In genomic region chr20:49985617-49986016, GRCh38 we compare ENCODE assay signal across 15 cellular contexts. TPM values are rescaled to one million over a fixed set of nuclear protein-coding genes. Genes with fewer than 3 reads are reported as not detected.
DNase-seq lines count a peak whose midpoint lies in the region; ATAC-seq and TF ChIP-seq lines count a peak whose summit lies in the region.
"Had no signal": no experiment of that assay in that cellular context is flagged by ENCODE, and none has a peak within 500 bp of the region (broad histone marks: within the 10 kb centered on the region; RNA-seq: fewer than 3 reads in every experiment).

No MANE protein-coding gene starts in this region.

- H3K27me3 ChIP-seq in GM23338 (ENCODE audit: insufficient read depth) (peaks cover 29% of the 10 kb centered on the region), kidney epithelial cell (ENCODE audit: control insufficient read depth, insufficient read depth, low read length) (peaks cover 11% of the 10 kb centered on the region), stomach (peaks cover 0 to 12% (median 0%) of the 10 kb centered on the region in 3 donors)
- H3K27me3 ChIP-seq: gastrocnemius medialis had no signal

- H3K27me3 Mint-ChIP-seq in GM23338 (ENCODE audit: insufficient read depth, low read depth, poor library complexity) = peaks cover 33% of the 10 kb centered on the region
- H3K27me3 Mint-ChIP-seq in WTC11 (ENCODE audit: low read depth) = peaks cover 21% of the 10 kb centered on the region
- H3K27me3 Mint-ChIP-seq: stimulated activated memory B cell treated with anti-CD40 and anti-IgM and Interleukin-4, amounts not matched to agents 10 μg/mL and 1 μg/mL and 100 μg/mL, for 72 hours had no signal

- peaks cover 88% of the 10 kb centered on the region for H3K4me1 Mint-ChIP-seq in GM23338
- peaks cover 89% of the 10 kb centered on the region for H3K4me1 Mint-ChIP-seq in WTC11

- CTCF ChIA-PET in WTC11 (lab: Charles Lee) = interaction anchor here (1.1 to 10.5 kb wide), 2 partner anchors 83 to 85 kb away, joined by 4 to 288 read pairs; no protein-coding TSS in a partner anchor

- H3K4me1 ChIP-seq in GM23338 (ENCODE audit: insufficient read depth) (peaks cover 71% of the 10 kb centered on the region), stomach (peaks cover 48 to 87% (median 65%) of the 10 kb centered on the region in 4 donors)

- H3K9me3 ChIP-seq in stomach = no peaks in the 10 kb centered on the region
- H3K9me3 ChIP-seq: gastrocnemius medialis had no signal

- H3K27ac ChIP-seq in GM23338 (ENCODE audit: low read depth) = no peak overlapping the region
- no peak overlapping the region for H3K27ac ChIP-seq in stomach
- H3K27ac ChIP-seq: gastrocnemius medialis had no signal

- no peak overlapping the region for H2AFZ ChIP-seq in GM23338

- H3K9me2 ChIP-seq in GM23338 (ENCODE audit: insufficient read depth) = no peaks in the 10 kb centered on the region

- POLR2A ChIA-PET in WTC11 (lab: Charles Lee) = no interaction called here

- 0 out of 2 replicates have a peak, but pooled peaks cover 14% of the 10 kb centered on the region for H3F3A ChIP-seq in GM23338 (replicated peaks; ENCODE audit: low read depth)

- WGBS in stomach, 5 donors = 77 to 93% (median 78%) methylated on average over 7 to 13 of the region's 13 CpGs

- H3K27ac Mint-ChIP-seq in GM23338 (no peak overlapping the region), WTC11 (no peak overlapping the region)
- H3K27ac Mint-ChIP-seq: activated naive CD4-positive, alpha-beta T cell treated with anti-CD3 and anti-CD28 coated beads for 36 hours; stimulated activated memory B cell treated with anti-CD40 and anti-IgM and Interleukin-4, amounts not matched to agents 10 μg/mL and 1 μg/mL and 100 μg/mL, for 72 hours had no signal

- H3K36me3 Mint-ChIP-seq in GM23338 (ENCODE audit: low read depth) (peaks cover 31% of the 10 kb centered on the region), WTC11 (peaks cover 5% of the 10 kb centered on the region; the same call in 1 of the 2 replicates)
- H3K36me3 Mint-ChIP-seq: stimulated activated memory B cell treated with anti-CD40 and anti-IgM and Interleukin-4, amounts not matched to agents 10 μg/mL and 1 μg/mL and 100 μg/mL, for 72 hours had no signal

- DNase-seq in GM23338 (ENCODE audit: low spot score) (no peak), WTC11 (ENCODE audit: low spot score) (no peak), kidney epithelial cell (ENCODE audit: low read depth) (no peak), stomach (no peak), foreskin melanocyte (no peak), NCI-H748 treated with DMSO at 0.1 percent for 48 hours (lab: John Stamatoyannopoulos, UW) (no peak), T-helper 9 cell (no peak)
- DNase-seq: activated naive CD4-positive, alpha-beta T cell treated with anti-CD3 and anti-CD28 coated beads for 36 hours; cortex of kidney; gastrocnemius medialis; kidney glomerular epithelial cell; NCI-H2081 treated with DMSO at 0.1 percent for 48 hours had no signal

- peak overlapping the region; percentile 99 for H3K4me2 ChIP-seq in GM23338

- H4K20me1 ChIP-seq in GM23338 (replicated peaks; ENCODE audit: insufficient read depth) = peaks cover 7% of the 10 kb centered on the region; the same call in 1 of the 2 replicates

- intact Hi-C loops in stomach (cut with DNase I; ENCODE audit: low total_unique reads) = loop anchor here (10.0 kb wide), 1 partner anchor 189 kb away; no protein-coding TSS in a partner anchor

- H3K4me3 ChIP-seq in GM23338 (peak overlapping the region; percentile 45), kidney epithelial cell (ENCODE audit: low read depth, low read length) (peak overlapping the region; percentile 12), stomach (peak overlapping the region; percentile 45 to 59 (median 50))
- H3K4me3 ChIP-seq: gastrocnemius medialis had no signal

- peak overlapping the region; percentile 64 for H3K4me3 Mint-ChIP-seq in GM23338
- H3K4me3 Mint-ChIP-seq in WTC11 = peak overlapping the region; percentile 52
- H3K4me3 Mint-ChIP-seq: activated naive CD4-positive, alpha-beta T cell treated with anti-CD3 and anti-CD28 coated beads for 36 hours; stimulated activated memory B cell treated with anti-CD40 and anti-IgM and Interleukin-4, amounts not matched to agents 10 μg/mL and 1 μg/mL and 100 μg/mL, for 72 hours had no signal

- TF ChIP-seq EP300 in stomach (IDR thresholded peaks at IDR 0.05) = no peak

- no peaks in the 10 kb centered on the region for H3K36me3 ChIP-seq in GM23338 (ENCODE audit: insufficient read depth)
- no peaks in the 10 kb centered on the region for H3K36me3 ChIP-seq in kidney epithelial cell (ENCODE audit: control insufficient read depth, insufficient read depth, low read length)
- H3K36me3 ChIP-seq in stomach = peaks cover 0 to 9% (median 0%) of the 10 kb centered on the region in 4 donors
- H3K36me3 ChIP-seq: gastrocnemius medialis had no signal

- H3K79me2 ChIP-seq in GM23338 (replicated peaks; ENCODE audit: insufficient read depth) = peaks cover 9% of the 10 kb centered on the region

- ATAC-seq in GM23338 (no peak), WTC11 (no peak), HG03521 (IDR thresholded peaks at IDR 0.05; ENCODE audit: unreplicated experiment) (no peak)
- ATAC-seq: gastrocnemius medialis; stimulated activated memory B cell treated with anti-CD40 and anti-IgM and Interleukin-4, amounts not matched to agents 10 μg/mL and 1 μg/mL and 100 μg/mL, for 72 hours had no signal

- H3K9me3 Mint-ChIP-seq in GM23338 = peaks cover 3% of the 10 kb centered on the region; the same call in 1 of the 3 replicates
- H3K9me3 Mint-ChIP-seq in WTC11 = no peaks in the 10 kb centered on the region
- H3K9me3 Mint-ChIP-seq: activated naive CD4-positive, alpha-beta T cell treated with anti-CD3 and anti-CD28 coated beads for 36 hours; stimulated activated memory B cell treated with anti-CD40 and anti-IgM and Interleukin-4, amounts not matched to agents 10 μg/mL and 1 μg/mL and 100 μg/mL, for 72 hours had no signal

- TF ChIP-seq POLR2A in stomach (IDR thresholded peaks at IDR 0.05) = no peak

- TF ChIP-seq CTCF in GM23338 (conservative IDR thresholded peaks at IDR 0.05; ENCODE audit: low read depth in 2 of 2) (no peak), WTC11 (IDR thresholded peaks at IDR 0.05) (no peak), kidney epithelial cell (IDR thresholded peaks at IDR 0.05; ENCODE audit: insufficient read depth, low read length, poor library complexity, severe bottlenecking) (no peak), stomach (IDR thresholded peaks at IDR 0.05) (no peak)

TF ChIP-seq in GM23338, 12 proteins besides CTCF, POLR2A, EP300 and RAD21 (continues in another document):
- TF ChIP-seq EZH2phosphoT487 (IDR thresholded peaks at IDR 0.05; ENCODE audit: unreplicated experiment) (no peak), CREB1 (CRISPR knock-in tag; IDR thresholded peaks at IDR 0.05; ENCODE audit: low read depth) (no peak), JUNB (IDR thresholded peaks at IDR 0.05; ENCODE audit: unreplicated experiment) (no peak), NANOG (IDR thresholded peaks at IDR 0.05; ENCODE audit: borderline replicate concordance) (no peak), STAT1 (IDR thresholded peaks at IDR 0.05; ENCODE audit: unreplicated experiment) (no peak), ZNF331 (CRISPR knock-in tag; IDR thresholded peaks at IDR 0.05; ENCODE audit: low read depth) (no peak), ETS1 (IDR thresholded peaks at IDR 0.05) (no peak), EZH2 (IDR thresholded peaks at IDR 0.05; ENCODE audit: low read depth, unreplicated experiment) (no peak), POLR2AphosphoS5 (IDR thresholded peaks at IDR 0.05; ENCODE audit: low read depth) (no peak)

TF ChIP-seq in WTC11, 78 proteins besides CTCF, POLR2A, EP300 and RAD21 (continues in another document):
- TF ChIP-seq E2F4 (CRISPR knock-in tag; IDR thresholded peaks at IDR 0.05; ENCODE audit: borderline replicate concordance, low read depth) = no peak
- no peak for TF ChIP-seq JUN (CRISPR knock-in tag; IDR thresholded peaks at IDR 0.05)
- no peak for TF ChIP-seq GTF2I (CRISPR knock-in tag; conservative IDR thresholded peaks at IDR 0.05)

RNA-seq across cellular contexts. Expression of gene SNAI1, which starts 2.8 kb away (rescaled TPM):
- 2.9 and 4.2 TPM in 2 replicates for total RNA-seq in GM23338 (2014; rRNA removed; shearing (Covaris generic))
- 7.9 and 8.4 TPM in 2 replicates for polyA plus RNA-seq in GM23338 (2016; fragmentation: Nextera tagmentation; extraction: Ambion mirVana)
- total RNA-seq in WTC11 (2021) = 7.0 to 8.7 TPM (median 7.9 TPM) in 3 replicates
- 1.0 TPM in 1 of 2 replicates, not detected in the other for total RNA-seq in kidney epithelial cell
- 1 to 10 TPM in 2 of 5 donors, under 1 TPM in 1, not detected in 2; 0.37 to 7.1 (median 3.2) TPM for total RNA-seq in stomach
- polyA plus RNA-seq in stomach = 1 to 10 TPM in 2 of 3 donors, under 1 TPM in 1; 0.61 to 3.5 (median 2.2) TPM
- total RNA-seq: LHCN-M2 had no signal

RNA-seq across cellular contexts. Expression of gene RNF114, which starts 49.4 kb away (rescaled TPM):
- total RNA-seq in GM23338 (2014; rRNA removed; shearing (Covaris generic)) = 211 and 279 TPM in 2 replicates
- polyA plus RNA-seq in GM23338 (2016; fragmentation: Nextera tagmentation; extraction: Ambion mirVana) = 153 and 155 TPM in 2 replicates
- 86.6 to 91.6 TPM (median 88.1 TPM) in 3 replicates for total RNA-seq in WTC11 (2021)
- total RNA-seq in kidney epithelial cell = 138 and 216 TPM in 2 replicates
- total RNA-seq in stomach = 100 to 1,000 TPM in 3 of 5 donors, 10 to 100 TPM in 2; 29.5 to 317 (median 138) TPM
- 10 to 100 TPM; 32.8 to 57.0 (median 41.7) TPM for polyA plus RNA-seq in stomach
